11 cellular contexts compared by ENCODE assay signal in the genomic region with DNA sequence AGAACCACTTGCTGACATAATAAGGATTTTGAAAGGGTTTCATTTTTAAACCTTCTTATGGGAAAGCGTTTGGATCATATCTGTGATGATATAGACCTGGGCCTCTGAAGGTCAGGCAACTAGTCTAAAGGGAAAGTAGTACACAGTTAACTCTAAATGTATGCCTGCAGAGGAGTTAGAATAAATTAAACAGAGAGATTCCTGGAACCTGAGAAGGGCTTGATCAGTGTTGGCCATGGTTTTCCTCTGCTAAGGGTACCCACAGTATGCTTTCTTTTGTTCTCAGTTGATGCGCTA. TPM values are rescaled to one million over a fixed set of nuclear protein-coding genes. Genes with fewer than 3 reads are reported as not detected.
DNase-seq lines count a peak whose midpoint lies in the region; ATAC-seq and TF ChIP-seq lines count a peak whose summit lies in the region.
"Had no signal": no experiment of that assay in that cellular context is flagged by ENCODE, and none has a peak within 500 bp of the region (broad histone marks: within the 10 kb centered on the region; RNA-seq: fewer than 3 reads in every experiment).

No MANE protein-coding gene starts in this region.

- no peak overlapping the region for H2AFZ ChIP-seq in neuron (ENCODE audit: low read depth, low read length)

- intact Hi-C loops in upper lobe of right lung (cut with DNase I) = no loop called here

- H3K27ac ChIP-seq in upper lobe of right lung = peak overlapping the region; percentile 65

- H3K36me3 ChIP-seq in neuron (ENCODE audit: insufficient read depth, low read length) (no peaks in the 10 kb centered on the region), upper lobe of right lung (peaks cover 24% of the 10 kb centered on the region)

- H3K27me3 ChIP-seq in neuron (ENCODE audit: insufficient read depth, low read length) (no peaks in the 10 kb centered on the region), upper lobe of right lung (no peaks in the 10 kb centered on the region)

- peak; percentile 28 for DNase-seq in DMS 273 (lab: John Stamatoyannopoulos, UW; ENCODE audit: unreplicated experiment)
- no peak for DNase-seq in DMS 273 treated with DMSO at 0.1 percent for 48 hours (lab: John Stamatoyannopoulos, UW)
- no peak for DNase-seq in foreskin fibroblast
- no peak for DNase-seq in upper lobe of right lung
- no peak for DNase-seq in hippocampal formation (lab: John Stamatoyannopoulos, UW)
- no peak for DNase-seq in Ammon's horn (ENCODE audit: low spot score)
- no peak for DNase-seq in activated CD4-positive, alpha-beta T cell treated with anti-CD3 and anti-CD28 coated beads for 4 hours
- DNase-seq: 8988T; activated CD4-positive, CD25-positive, alpha-beta regulatory T cell; NCI-H510A had no signal

- ATAC-seq in upper lobe of right lung = no peak

- TF ChIP-seq CTCF in foreskin fibroblast (IDR thresholded peaks at IDR 0.05; ENCODE audit: low read depth, low read length) (no peak), upper lobe of right lung (IDR thresholded peaks at IDR 0.05) (no peak)

- H3K4me3 ChIP-seq in foreskin fibroblast (ENCODE audit: low read depth in 1 of 2, low read length in 2 of 2) (peak overlapping the region; percentile 22 to 46), neuron (ENCODE audit: low read length) (peak overlapping the region; percentile 35), upper lobe of right lung (peak overlapping the region; percentile 20)

- H3K4me1 ChIP-seq in neuron (ENCODE audit: insufficient read depth, low read length) (peaks cover 10% of the 10 kb centered on the region), upper lobe of right lung (peaks cover 12% of the 10 kb centered on the region)

- H3K9me3 ChIP-seq in neuron (ENCODE audit: low read length) (no peaks in the 10 kb centered on the region), upper lobe of right lung (no peaks in the 10 kb centered on the region)

RNA-seq across cellular contexts. Expression of gene POLR3B, which starts 14.4 kb away (rescaled TPM):
- total RNA-seq in upper lobe of right lung = 11.3 TPM

RNA-seq across cellular contexts. Expression of gene TCP11L2, which starts 40.6 kb away (rescaled TPM):
- total RNA-seq in upper lobe of right lung = 37.7 TPM
